8 cellular contexts compared by ENCODE assay signal in genomic region chr5:134003064-134003956, GRCh38. TPM values are rescaled to one million over a fixed set of nuclear protein-coding genes. Genes with fewer than 3 reads are reported as not detected.
DNase-seq lines count a peak whose midpoint lies in the region; ATAC-seq lines count a peak whose summit lies in the region.

No MANE protein-coding gene starts in this region.

- H3K79me2 ChIP-seq in ACC112 (ENCODE audit: control insufficient read depth, insufficient read depth, low read length, unreplicated experiment) = peaks cover 70% of the 10 kb centered on the region

- H2AFZ ChIP-seq in ACC112 (ENCODE audit: low read length, unreplicated experiment) = no peak overlapping the region

- H3K4me3 ChIP-seq in ACC112 (ENCODE audit: low read depth, low read length) = peak overlapping the region; percentile 97
- H3K4me3 ChIP-seq in SJCRH30 = peak overlapping the region; percentile 99
- H3K4me3 ChIP-seq in naive thymus-derived CD4-positive, alpha-beta T cell (ENCODE audit: low read length) = peak overlapping the region; percentile 72
- H3K4me3 ChIP-seq in urinary bladder (ENCODE audit: low read depth, low read length) = peak overlapping the region; percentile 89

- WGBS in urinary bladder = 11% methylated on average over 18 of the region's 18 CpGs

- POLR2A ChIA-PET in naive thymus-derived CD4-positive, alpha-beta T cell (lab: Charles Lee) = interaction anchor here (1.0 to 2.2 kb wide), 7 partner anchors 9 to 645 kb away, joined by 4 to 10 read pairs (median 5); partner anchors contain the start of genes C5orf15, SEC24A and SKP1

- peaks cover 5% of the 10 kb centered on the region; the same call in 1 of the 2 replicates for H3K36me3 ChIP-seq in ACC112 (ENCODE audit: insufficient read depth, low read length)
- H3K36me3 ChIP-seq in SJCRH30 = peaks cover 5% of the 10 kb centered on the region
- peaks cover 0 to 5% (median 0%) of the 10 kb centered on the region in 3 experiments for H3K36me3 ChIP-seq in naive thymus-derived CD4-positive, alpha-beta T cell (ENCODE audit: control insufficient read depth in 2 of 3, insufficient read depth in 3 of 3, low read length in 3 of 3)
- H3K36me3 ChIP-seq in urinary bladder (ENCODE audit: insufficient read depth) = no peaks in the 10 kb centered on the region

- intact Hi-C loops in naive thymus-derived CD4-positive, alpha-beta T cell (cut with micrococcal nuclease) = loop anchor here (5.0 to 10.0 kb wide), 3 partner anchors 371 to 1256 kb away; partner anchors contain the start of genes C5orf24 (in 1 of the 2), CCNI2 (in 1 of the 2) and UBE2B (in 1 of the 2)

- peak overlapping the region; percentile 79 to 97 (median 96) for H3K27ac Mint-ChIP-seq in naive thymus-derived CD4-positive, alpha-beta T cell

- peaks cover 32 to 59% (median 52%) of the 10 kb centered on the region in 7 donors for H3K4me1 Mint-ChIP-seq in naive thymus-derived CD4-positive, alpha-beta T cell

- CTCF ChIA-PET in naive thymus-derived CD4-positive, alpha-beta T cell (lab: Charles Lee) = interaction anchor here (0.5 to 0.8 kb wide), 3 partner anchors 24 to 766 kb away, joined by 3 to 5 read pairs (median 4); no protein-coding TSS in a partner anchor

- no peak for DNase-seq in SJCRH30
- DNase-seq in naive thymus-derived CD4-positive, alpha-beta T cell = peak in 3 of 9 donors; percentile 14 to 46 (median 36)
- no peak for DNase-seq in H4 (ENCODE audit: low spot score)
- no peak for DNase-seq in NCI-H774 (lab: John Stamatoyannopoulos, UW)

- peaks cover 0 to 3% (median 0%) of the 10 kb centered on the region in 11 donors for H3K9me3 Mint-ChIP-seq in naive thymus-derived CD4-positive, alpha-beta T cell

- no peaks in the 10 kb centered on the region for H3K9me3 ChIP-seq in SJCRH30 (replicated peaks)
- no peaks in the 10 kb centered on the region for H3K9me3 ChIP-seq in naive thymus-derived CD4-positive, alpha-beta T cell (ENCODE audit: control insufficient read depth in 2 of 3, low read length in 3 of 3)

- H3K27me3 Mint-ChIP-seq in naive thymus-derived CD4-positive, alpha-beta T cell = no peaks in the 10 kb centered on the region

- peak overlapping the region; percentile 99 for H3K27ac ChIP-seq in ACC112 (ENCODE audit: low read depth, low read length)
- H3K27ac ChIP-seq in SJCRH30 = peak overlapping the region; percentile 85
- peak overlapping the region; percentile 93 for H3K27ac ChIP-seq in cingulate gyrus (ENCODE audit: low read depth, low read length)
- H3K27ac ChIP-seq in naive thymus-derived CD4-positive, alpha-beta T cell (ENCODE audit: low read depth, low read length) = peak overlapping the region; percentile 98
- peak overlapping the region; percentile 99 for H3K27ac ChIP-seq in urinary bladder (ENCODE audit: low read depth)

- H3K4me3 Mint-ChIP-seq in naive thymus-derived CD4-positive, alpha-beta T cell = peak overlapping the region; percentile 89 to 97 (median 92)

- peaks cover 41% of the 10 kb centered on the region for H3K4me1 ChIP-seq in ACC112 (ENCODE audit: control insufficient read depth, insufficient read depth, low read length, unreplicated experiment)
- peaks cover 19% of the 10 kb centered on the region for H3K4me1 ChIP-seq in SJCRH30
- H3K4me1 ChIP-seq in naive thymus-derived CD4-positive, alpha-beta T cell (ENCODE audit: control insufficient read depth in 2 of 2, insufficient read depth in 2 of 2, low read length in 2 of 2) = peaks cover 17 to 26% of the 10 kb centered on the region in 2 donors
- no peaks in the 10 kb centered on the region for H3K4me1 ChIP-seq in urinary bladder (ENCODE audit: insufficient read depth)

- H3K36me3 Mint-ChIP-seq in naive thymus-derived CD4-positive, alpha-beta T cell = peaks cover 0 to 11% (median 0%) of the 10 kb centered on the region in 5 donors

- ATAC-seq in GM21528 (IDR thresholded peaks at IDR 0.05; ENCODE audit: low FRiP score, unreplicated experiment) = peak; percentile 4
- no peak for ATAC-seq in naive thymus-derived CD4-positive, alpha-beta T cell

- no peaks in the 10 kb centered on the region for H3K27me3 ChIP-seq in ACC112 (ENCODE audit: insufficient read depth, low read length)
- H3K27me3 ChIP-seq in SJCRH30 = no peaks in the 10 kb centered on the region
- H3K27me3 ChIP-seq in naive thymus-derived CD4-positive, alpha-beta T cell (ENCODE audit: control insufficient read depth in 2 of 2, insufficient read depth in 2 of 2, low read length in 2 of 2) = no peaks in the 10 kb centered on the region

RNA-seq across cellular contexts. Expression of gene VDAC1, which starts 1.5 kb away (rescaled TPM):
- total RNA-seq in SJCRH30 (2014; rRNA removed; shearing (Covaris generic)) = 324 and 340 TPM in 2 replicates
- total RNA-seq in naive thymus-derived CD4-positive, alpha-beta T cell = 100 to 1,000 TPM in 1 of 5 experiments, 10 to 100 TPM in 4; 37.8 to 259 (median 43.7) TPM
- polyA plus RNA-seq in naive thymus-derived CD4-positive, alpha-beta T cell = 10 to 100 TPM; 66.9 to 75.0 TPM
- total RNA-seq in urinary bladder = 136 TPM
- polyA plus RNA-seq in urinary bladder = 94.3 TPM
- total RNA-seq in H4 (2014; rRNA removed; shearing (Covaris generic)) = 732 and 750 TPM in 2 replicates

RNA-seq across cellular contexts. Expression of gene C5orf15, which starts 34.9 kb away (rescaled TPM):
- total RNA-seq in SJCRH30 (2014; rRNA removed; shearing (Covaris generic)) = 78.3 and 82.3 TPM in 2 replicates
- 10 to 100 TPM; 11.1 to 33.6 (median 17.9) TPM for total RNA-seq in naive thymus-derived CD4-positive, alpha-beta T cell
- polyA plus RNA-seq in naive thymus-derived CD4-positive, alpha-beta T cell = 10 to 100 TPM; 16.2 to 18.2 TPM
- 81.7 TPM for total RNA-seq in urinary bladder
- 39.8 TPM for polyA plus RNA-seq in urinary bladder
- total RNA-seq in H4 (2014; rRNA removed; shearing (Covaris generic)) = 141 and 166 TPM in 2 replicates
